Comparison of ENCODE assay signal across 18 cellular contexts in genomic region chr7:117718116-117718515, GRCh38.
DNase-seq lines count a peak whose midpoint lies in the region; ATAC-seq, FAIRE-seq and TF ChIP-seq lines count a peak whose summit lies in the region.
"Had no signal": no experiment of that assay in that cellular context is flagged by ENCODE, and none has a peak within 500 bp of the region (broad histone marks: within the 10 kb centered on the region; RNA-seq: fewer than 3 reads in every experiment).

No MANE protein-coding gene starts in this region.

- peak overlapping the region; percentile 90 for H3K27ac Mint-ChIP-seq in Calu3 (ENCODE audit: unreplicated experiment)
- peak overlapping the region; percentile 23; the same call in 1 of the 2 replicates for H3K27ac Mint-ChIP-seq in WTC11

- no peak overlapping the region for H3K4me3 ChIP-seq in keratinocyte (ENCODE audit: control insufficient read depth in 2 of 3, extremely low read depth in 1 of 3, insufficient read depth in 2 of 3, low read depth in 1 of 3, low read length in 3 of 3)

- H3K9me1 ChIP-seq in keratinocyte (ENCODE audit: control insufficient read depth, extremely low read depth, insufficient read depth, low read length): no peaks in the 10 kb centered on the region

- H3K4me1 ChIP-seq in keratinocyte (ENCODE audit: control insufficient read depth, extremely low read depth, insufficient read depth, low read length): no peaks in the 10 kb centered on the region

- no peaks in the 10 kb centered on the region for H3K27me3 ChIP-seq in keratinocyte (ENCODE audit: control insufficient read depth, extremely low read depth, insufficient read depth, low read length)

- intact Hi-C loops in Calu3 (cut with micrococcal nuclease; ENCODE audit: unreplicated experiment): loop anchor here (5.0 to 10.0 kb wide), 4 partner anchors 131 to 403 kb away; no protein-coding TSS in a partner anchor

- H3K4me2 ChIP-seq in keratinocyte (ENCODE audit: control insufficient read depth, extremely low read depth, insufficient read depth, low read depth, low read length): no peak overlapping the region

- H3K4me1 Mint-ChIP-seq in Calu3 (ENCODE audit: low read depth, unreplicated experiment) (peaks cover 48% of the 10 kb centered on the region), WTC11 (no peaks in the 10 kb centered on the region)

- no peak overlapping the region for H3K27ac ChIP-seq in keratinocyte (ENCODE audit: control insufficient read depth, insufficient read depth, low read length)
- H3K27ac ChIP-seq: C4-2B had no signal

- H3K9me3 Mint-ChIP-seq in Calu3 (ENCODE audit: low read depth, unreplicated experiment) (no peaks in the 10 kb centered on the region), WTC11 (no peaks in the 10 kb centered on the region)

- CTCF ChIA-PET in Calu3 (lab: Charles Lee) (interaction anchor here (0.5 to 1.4 kb wide), 3 partner anchors 12 to 1977 kb away, joined by 3 to 5 read pairs (median 4); no protein-coding TSS in a partner anchor), WTC11 (lab: Charles Lee) (interaction anchor here (4.5 kb wide), 1 partner anchor 48 kb away, joined by 53 read pairs; no protein-coding TSS in a partner anchor)

- H3K4me3 Mint-ChIP-seq in Calu3 (ENCODE audit: low read depth, unreplicated experiment): no peak overlapping the region
- no peak overlapping the region for H3K4me3 Mint-ChIP-seq in WTC11

- no peaks in the 10 kb centered on the region for H3K27me3 Mint-ChIP-seq in Calu3 (ENCODE audit: unreplicated experiment)
- H3K27me3 Mint-ChIP-seq in WTC11 (ENCODE audit: low read depth): no peaks in the 10 kb centered on the region

- no peaks in the 10 kb centered on the region for H3K9me3 ChIP-seq in keratinocyte (ENCODE audit: control insufficient read depth, low read depth, low read length)

- H3K9ac ChIP-seq in keratinocyte (ENCODE audit: control insufficient read depth, extremely low read depth, insufficient read depth, low read length): no peak overlapping the region

- dilution Hi-C loops in keratinocyte (cut with MboI; ENCODE audit: extremely low pct_ligation_motif_present, low sequenced_read_pairs): no loop called here

- H4K20me1 ChIP-seq in keratinocyte (ENCODE audit: control insufficient read depth, extremely low read depth, insufficient read depth, low read length): no peaks in the 10 kb centered on the region

- no peak for DNase-seq in Calu3
- no peak for DNase-seq in WTC11 (ENCODE audit: low spot score)
- no peak for DNase-seq in keratinocyte (ENCODE audit: low read depth, low spot score)
- DNase-seq in retina: peak; percentile 25
- no peak for DNase-seq in central memory CD4-positive, alpha-beta T cell
- DNase-seq: AML-193, NCI-H1417 treated with DMSO at 0.1 percent for 48 hours, NCI-H187 treated with DMSO at 0.1 percent for 48 hours, NCI-H2227 treated with DMSO at 0.1 percent for 48 hours, NCI-H510A treated with DMSO at 0.1 percent for 48 hours, NCI-H82, OCI-M1, Right ventricle myocardium superior had no signal

- H2AFZ ChIP-seq in keratinocyte (ENCODE audit: control insufficient read depth, low read length): peak overlapping the region; percentile 41

- POLR2A ChIA-PET in WTC11 (lab: Charles Lee): no interaction called here

- FAIRE-seq in keratinocyte (lab: Jason Lieb, UNC): no peak
- FAIRE-seq: G401.6, H1 had no signal

- H3K36me3 ChIP-seq in keratinocyte (ENCODE audit: control insufficient read depth in 2 of 2, extremely low read depth in 1 of 2, insufficient read depth in 2 of 2, low read length in 2 of 2): no peaks in the 10 kb centered on the region

- peaks cover 9% of the 10 kb centered on the region for H3K36me3 Mint-ChIP-seq in Calu3 (ENCODE audit: insufficient read depth, unreplicated experiment)
- H3K36me3 Mint-ChIP-seq in WTC11: peaks cover 10% of the 10 kb centered on the region

- no peaks in the 10 kb centered on the region for H3K79me2 ChIP-seq in keratinocyte (ENCODE audit: control insufficient read depth, insufficient read depth, low read length)

- TF ChIP-seq CTCF in Calu3 (IDR thresholded peaks at IDR 0.05; ENCODE audit: unreplicated experiment) (no peak), WTC11 (IDR thresholded peaks at IDR 0.05) (no peak), keratinocyte (optimal IDR thresholded peaks at IDR 0.05 in 1 of 3, IDR thresholded peaks at IDR 0.05 in 1 of 3, conservative IDR thresholded peaks at IDR 0.05 in 1 of 3; ENCODE audit: extremely low read depth in 1 of 3, insufficient read depth in 2 of 3, low read length in 3 of 3) (no peak)

- BruUV-seq in Calu3 (replicated peaks; lab: Mats Ljungman, UMichigan): no TSS peak

- ATAC-seq in WTC11 (no peak), GM19397 (IDR thresholded peaks at IDR 0.05; ENCODE audit: unreplicated experiment) (no peak), GM21717 (IDR thresholded peaks at IDR 0.05; ENCODE audit: unreplicated experiment) (no peak)

TF ChIP-seq in WTC11, 78 proteins besides CTCF, POLR2A, EP300 and RAD21 (continues in another document):
- TF ChIP-seq SMAD3 (CRISPR knock-in tag; IDR thresholded peaks at IDR 0.05; ENCODE audit: borderline replicate concordance) (no peak), ZNF532 (CRISPR knock-in tag; IDR thresholded peaks at IDR 0.05; ENCODE audit: borderline replicate concordance) (no peak), GTF2I (CRISPR knock-in tag; conservative IDR thresholded peaks at IDR 0.05) (no peak), ERG (CRISPR knock-in tag; IDR thresholded peaks at IDR 0.05) (no peak), CBFB (CRISPR knock-in tag; IDR thresholded peaks at IDR 0.05; ENCODE audit: low read depth) (no peak), ZNF416 (CRISPR knock-in tag; IDR thresholded peaks at IDR 0.05) (no peak), ZNF317 (CRISPR knock-in tag; IDR thresholded peaks at IDR 0.05; ENCODE audit: borderline replicate concordance, low read depth) (no peak), ESRRA (CRISPR knock-in tag; IDR thresholded peaks at IDR 0.05; ENCODE audit: borderline replicate concordance) (no peak), ZNF512 (CRISPR knock-in tag; IDR thresholded peaks at IDR 0.05; ENCODE audit: borderline replicate concordance) (no peak), USF2 (CRISPR knock-in tag; IDR thresholded peaks at IDR 0.05) (no peak), FOXP1 (CRISPR knock-in tag; IDR thresholded peaks at IDR 0.05; ENCODE audit: borderline replicate concordance) (no peak), SMAD4 (CRISPR knock-in tag; IDR thresholded peaks at IDR 0.05) (no peak)
